Comparison of ENCODE assay signal across 9 cellular contexts in genomic region chr15:66369773-66370651, GRCh38. TPM values are rescaled to one million over a fixed set of nuclear protein-coding genes. Genes with fewer than 3 reads are reported as not detected.
DNase-seq lines count a peak whose midpoint lies in the region; ATAC-seq, FAIRE-seq and TF ChIP-seq lines count a peak whose summit lies in the region.
"Had no signal": no experiment of that assay in that cellular context is flagged by ENCODE, and none has a peak within 500 bp of the region (broad histone marks: within the 10 kb centered on the region; RNA-seq: fewer than 3 reads in every experiment).

No MANE protein-coding gene starts in this region.

- no peak for TF ChIP-seq CTCF in OCI-LY7 (conservative IDR thresholded peaks at IDR 0.05; ENCODE audit: low read length)
- TF ChIP-seq CTCF in bronchial epithelial cell (IDR thresholded peaks at IDR 0.05; ENCODE audit: insufficient read depth, low read length, severe bottlenecking) = no peak
- no peak for TF ChIP-seq CTCF in lung (IDR thresholded peaks at IDR 0.05; ENCODE audit: control extremely low read depth, extremely low read depth)
- no peak for TF ChIP-seq CTCF in vagina (IDR thresholded peaks at IDR 0.05)

- no peaks in the 10 kb centered on the region for H3K36me3 ChIP-seq in OCI-LY7 (ENCODE audit: insufficient read depth, low read length)
- H3K36me3 ChIP-seq in bronchial epithelial cell (ENCODE audit: control insufficient read depth, insufficient read depth, low read length) = no peaks in the 10 kb centered on the region
- no peaks in the 10 kb centered on the region for H3K36me3 ChIP-seq in lung (ENCODE audit: control insufficient read depth in 2 of 2, insufficient read depth in 2 of 2, low read length in 2 of 2)
- H3K36me3 ChIP-seq in vagina = no peaks in the 10 kb centered on the region

- H3K9me3 ChIP-seq in OCI-LY7 (ENCODE audit: low read length) (no peaks in the 10 kb centered on the region), lung (ENCODE audit: control insufficient read depth in 2 of 2, insufficient read depth in 1 of 2, low read length in 1 of 2) (no peaks in the 10 kb centered on the region), vagina (peaks cover 4% of the 10 kb centered on the region)

- no peaks in the 10 kb centered on the region for H3K9me2 ChIP-seq in OCI-LY7 (ENCODE audit: insufficient read depth, low read length)

- POLR2A ChIA-PET in OCI-LY7 (lab: Charles Lee) = interaction anchor here (0.7 to 1.5 kb wide), 4 partner anchors 12 to 16 kb away, joined by 3 to 6 read pairs (median 3); no protein-coding TSS in a partner anchor

- no peaks in the 10 kb centered on the region for H3K9me3 Mint-ChIP-seq in activated T-cell treated with anti-CD3 and anti-CD28 coated beads, Interleukin-2, amount 50 U/mL, for 24 hours

- no peaks in the 10 kb centered on the region for H4K20me1 ChIP-seq in OCI-LY7 (ENCODE audit: insufficient read depth, low read length)

- 7 to 15% methylated on average over 12 of the region's 12 CpGs for whole genome bisulfite sequencing in lung, 2 donors

- H3K36me3 Mint-ChIP-seq in activated T-cell treated with anti-CD3 and anti-CD28 coated beads, Interleukin-2, amount 50 U/mL, for 24 hours (ENCODE audit: low read depth) = no peaks in the 10 kb centered on the region

- H3K4me3 ChIP-seq in OCI-LY7 (ENCODE audit: low read depth, low read length, poor library complexity, severe bottlenecking) = peak overlapping the region; percentile 58
- H3K4me3 ChIP-seq in bronchial epithelial cell (ENCODE audit: low read depth, low read length) = peak overlapping the region; percentile 21
- no peak overlapping the region for H3K4me3 ChIP-seq in lung
- H3K4me3 ChIP-seq in vagina = peak overlapping the region in 1 of 2 donors; percentile 24

- H3K27ac ChIP-seq in OCI-LY7 (ENCODE audit: low read depth, low read length, poor library complexity, severe bottlenecking) (peak overlapping the region; percentile 78), lung (ENCODE audit: low read depth in 1 of 2, low read length in 1 of 2) (peak overlapping the region; percentile 50 to 88), vagina (peak overlapping the region; percentile 11)

- ATAC-seq in lung (ENCODE audit: insufficient read depth, low FRiP score) (no peak), GM19397 (IDR thresholded peaks at IDR 0.05; ENCODE audit: unreplicated experiment) (no peak)

- peaks cover 36% of the 10 kb centered on the region for H3K4me1 ChIP-seq in OCI-LY7 (ENCODE audit: insufficient read depth, low read length, poor library complexity, severe bottlenecking)
- no peaks in the 10 kb centered on the region for H3K4me1 ChIP-seq in lung (ENCODE audit: control insufficient read depth in 2 of 2, insufficient read depth in 2 of 2, low read length in 2 of 2)
- no peaks in the 10 kb centered on the region for H3K4me1 ChIP-seq in vagina

- FAIRE-seq in bronchial epithelial cell (lab: Jason Lieb, UNC) = no peak
- FAIRE-seq: endometrium had no signal

- peak; percentile 46 for DNase-seq in activated T-cell treated with anti-CD3 and anti-CD28 coated beads, Interleukin-2, amount 50 U/mL, for 24 hours
- DNase-seq in activated T-cell treated with anti-CD3 and anti-CD28 coated beads for 4 hours (no peak), OCI-LY7 (ENCODE audit: low spot score) (peak; percentile 82), bronchial epithelial cell (ENCODE audit: low read depth) (peak; percentile 60), lung (ENCODE audit: low spot score) (no peak), vagina (ENCODE audit: extremely low spot score in 2 of 2) (no peak), putamen (ENCODE audit: low spot score) (no peak)

- no peak for TF ChIP-seq POLR2A in vagina (IDR thresholded peaks at IDR 0.05)

- CTCF ChIA-PET in OCI-LY7 (lab: Charles Lee; ENCODE audit: unreplicated experiment) = interaction anchor here (0.6 to 1.2 kb wide), 2 partner anchors 9 to 13 kb away, joined by 3 read pairs; partner anchors contain the start of gene TIPIN

- no peaks in the 10 kb centered on the region for H3K27me3 ChIP-seq in bronchial epithelial cell (ENCODE audit: control insufficient read depth, insufficient read depth, low read length)
- no peaks in the 10 kb centered on the region for H3K27me3 ChIP-seq in lung (ENCODE audit: control insufficient read depth, insufficient read depth)
- no peaks in the 10 kb centered on the region for H3K27me3 ChIP-seq in vagina

- no peaks in the 10 kb centered on the region for H3K79me2 ChIP-seq in OCI-LY7 (ENCODE audit: insufficient read depth, low read depth, low read length)

- H3K4me3 Mint-ChIP-seq in activated T-cell treated with anti-CD3 and anti-CD28 coated beads, Interleukin-2, amount 50 U/mL, for 24 hours = peak overlapping the region; percentile 67

- peak overlapping the region; percentile 96 for H3K27ac Mint-ChIP-seq in activated T-cell treated with anti-CD3 and anti-CD28 coated beads, Interleukin-2, amount 50 U/mL, for 24 hours

- peak overlapping the region; percentile 80 for H2AFZ ChIP-seq in OCI-LY7 (ENCODE audit: low read length)

- BruUV-seq in OCI-LY7 (replicated peaks; lab: Mats Ljungman, UMichigan) = TSS peak; percentile 97

- peaks cover 16% of the 10 kb centered on the region for H3K4me1 Mint-ChIP-seq in activated T-cell treated with anti-CD3 and anti-CD28 coated beads, Interleukin-2, amount 50 U/mL, for 24 hours (ENCODE audit: low read depth)

- H3K27me3 Mint-ChIP-seq in activated T-cell treated with anti-CD3 and anti-CD28 coated beads, Interleukin-2, amount 50 U/mL, for 24 hours = no peaks in the 10 kb centered on the region

- peak overlapping the region; percentile 73 for H3K4me2 ChIP-seq in OCI-LY7 (ENCODE audit: low read length)

- intact Hi-C loops in OCI-LY7 (cut with micrococcal nuclease; ENCODE audit: unreplicated experiment) (loop anchor here (1.0 to 5.0 kb wide), 3 partner anchors 13 to 127 kb away; partner anchors contain the start of genes MAP2K1, SNAPC5 and TIPIN), vagina (cut with DNase I) (no loop called here)

RNA-seq across cellular contexts. Expression of gene TIPIN, which starts 13.5 kb away (rescaled TPM):
- 26.0 and 28.6 TPM in 2 replicates for total RNA-seq in OCI-LY7 (2014; rRNA removed; shearing (Covaris generic))
- total RNA-seq in OCI-LY7 (2022) (34.9 and 38.1 TPM in 2 replicates), bronchial epithelial cell (10.5 and 17.8 TPM in 2 replicates), lung (10 to 100 TPM in 1 of 2 donors, 1 to 10 TPM in 1; 5.2 to 10.9 TPM), vagina (7.9 TPM)
- polyA plus RNA-seq in lung = 1 to 10 TPM; 5.5 to 6.8 TPM

RNA-seq across cellular contexts. Expression of gene MAP2K1, which starts 16.7 kb away (rescaled TPM):
- total RNA-seq in OCI-LY7 (2014; rRNA removed; shearing (Covaris generic)) = 37.2 and 43.9 TPM in 2 replicates
- total RNA-seq in OCI-LY7 (2022) = 82.6 and 95.8 TPM in 2 replicates
- 57.7 and 70.0 TPM in 2 replicates for total RNA-seq in bronchial epithelial cell
- total RNA-seq in lung = 10 to 100 TPM; 27.8 to 64.7 TPM
- 10 to 100 TPM; 19.0 to 57.6 TPM for polyA plus RNA-seq in lung
- total RNA-seq in vagina = 23.6 TPM

Comparison
In these comparisons a context has a peak if more than half of its experiments do, and no peak if none do; other contexts are left out.
1. DNase-seq: peak in activated T-cell treated with anti-CD3 and anti-CD28 coated beads, Interleukin-2, amount 50 U/mL, for 24 hours (single experiment), OCI-LY7 (single experiment) and bronchial epithelial cell (single experiment); none in activated T-cell treated with anti-CD3 and anti-CD28 coated beads for 4 hours (single experiment), lung (single experiment), vagina (0 of 2) and putamen (single experiment).
2. H3K27ac ChIP-seq: peak in every context shown above with its lines; median percentile 78 in OCI-LY7; 69 in lung; 11 in vagina.